13 cellular contexts compared by ENCODE assay signal in the genomic region with DNA sequence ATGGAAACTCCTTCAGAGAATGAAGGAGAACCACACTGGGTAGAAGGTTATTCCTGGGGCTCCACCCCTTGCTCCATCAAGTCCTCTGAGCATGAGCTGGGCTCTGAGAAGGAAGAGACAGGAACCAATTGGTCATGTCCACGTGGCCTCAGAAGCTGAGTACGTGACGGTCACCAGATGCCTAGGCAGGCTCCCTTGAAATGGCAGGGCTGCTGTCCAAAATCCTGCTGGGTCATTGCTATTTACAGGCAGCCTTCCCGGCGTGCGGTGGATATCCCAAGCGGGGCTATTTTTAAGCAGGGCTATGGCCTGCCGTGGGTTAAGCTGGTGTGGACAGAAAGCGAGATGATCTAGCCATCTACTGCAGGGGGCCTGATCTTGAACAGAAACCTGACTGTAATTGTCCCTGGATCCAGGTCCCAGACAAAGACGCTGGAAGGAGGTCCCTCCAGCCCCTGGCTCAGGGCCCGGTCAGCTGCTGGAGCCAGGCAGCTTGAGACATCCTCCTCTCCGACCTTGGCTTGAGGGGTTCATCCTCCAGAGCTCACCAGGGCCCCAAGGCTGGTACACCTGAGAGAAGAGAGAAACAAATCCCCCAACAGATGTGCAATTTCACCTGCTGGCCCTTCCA. TPM values are rescaled to one million over a fixed set of nuclear protein-coding genes. Genes with fewer than 3 reads are reported as not detected.
DNase-seq lines count a peak whose midpoint lies in the region; ATAC-seq, FAIRE-seq and TF ChIP-seq lines count a peak whose summit lies in the region.
"Had no signal": no experiment of that assay in that cellular context is flagged by ENCODE, and none has a peak within 500 bp of the region (broad histone marks: within the 10 kb centered on the region; RNA-seq: fewer than 3 reads in every experiment).

No MANE protein-coding gene starts in this region.

- H3K27ac ChIP-seq in heart right ventricle (peak overlapping the region; percentile 82 to 98 (median 94)), pancreas (peak overlapping the region in 3 of 4 donors; percentile 17 to 47 (median 39))

- no peak for DNase-seq in stimulated activated naive CD8-positive, alpha-beta T cell treated with anti-CD3 and anti-CD28 coated beads, Interleukin-15, amount 100 ng/mL, for 72 hours
- DNase-seq in stimulated activated naive CD8-positive, alpha-beta T cell treated with anti-CD3 and anti-CD28 coated beads, Interleukin-15, Interleukin-2, amounts not matched to agents 100 U/mL and 50 U/mL, for 24 hours = no peak
- DNase-seq in heart right ventricle = peak; percentile 76 to 90
- DNase-seq in pancreas = peak in 4 of 6 donors; percentile 9 to 43 (median 24)
- no peak for DNase-seq in OCI-M1 (lab: John Stamatoyannopoulos, UW)
- no peak for DNase-seq in GF-D8 (lab: John Stamatoyannopoulos, UW)
- DNase-seq in activated T-cell treated with anti-CD3 and anti-CD28 coated beads, Interleukin-2, amount 50 U/mL, for 1 hour = no peak
- DNase-seq in activated naive CD4-positive, alpha-beta T cell (lab: John Stamatoyannopoulos, UW) = no peak
- DNase-seq: activated naive CD4-positive, alpha-beta T cell treated with Interleukin-2 at 50 U/mL for 16 hours; NCI-H524 treated with DMSO at 0.1 percent for 48 hours had no signal

- TF ChIP-seq CTCF in heart right ventricle (IDR thresholded peaks at IDR 0.05) (no peak), pancreas (IDR thresholded peaks at IDR 0.05) (no peak)

- no peaks in the 10 kb centered on the region for H3K9me3 Mint-ChIP-seq in stimulated activated naive CD8-positive, alpha-beta T cell treated with anti-CD3 and anti-CD28 coated beads, Interleukin-15, amount 100 ng/mL, for 72 hours

- peak; percentile 5 for ATAC-seq in stimulated activated naive CD8-positive, alpha-beta T cell treated with anti-CD3 and anti-CD28 coated beads, Interleukin-15, amount 100 ng/mL, for 72 hours
- ATAC-seq in stimulated activated naive CD8-positive, alpha-beta T cell treated with anti-CD3 and anti-CD28 coated beads, Interleukin-15, Interleukin-2, amounts not matched to agents 100 U/mL and 50 U/mL, for 24 hours = no peak
- ATAC-seq in heart right ventricle (peak; percentile 56 to 81 (median 75)), pancreas (peak; percentile 26 to 53 (median 36))

- no peaks in the 10 kb centered on the region for H3K9me3 ChIP-seq in heart right ventricle
- H3K9me3 ChIP-seq in pancreas = no peaks in the 10 kb centered on the region

- H3K4me1 ChIP-seq in heart right ventricle (peaks cover 7 to 61% (median 29%) of the 10 kb centered on the region in 9 donors), pancreas (peaks cover 0 to 4% (median 0%) of the 10 kb centered on the region in 3 donors)

- no peak for FAIRE-seq in pancreas (lab: Jason Lieb, UNC)
- FAIRE-seq: A204.1, frontal cortex had no signal

- intact Hi-C loops in heart right ventricle (cut with DNase I) = loop anchor here in 1 of 10 donors (2.0 kb wide), 1 partner anchor 66 kb away; no protein-coding TSS in a partner anchor
- intact Hi-C loops in pancreas (cut with DNase I) = no loop called here

- 13 to 14% methylated on average over 12 of the region's 12 CpGs for WGBS in heart right ventricle, 2 donors
- WGBS in pancreas, 2 donors = 55 to 63% methylated on average over 12 of the region's 12 CpGs

- H3K27me3 ChIP-seq in heart right ventricle = no peaks in the 10 kb centered on the region
- no peaks in the 10 kb centered on the region for H3K27me3 ChIP-seq in pancreas

- H3K4me3 ChIP-seq in heart right ventricle = peak overlapping the region; percentile 16 to 66 (median 52)
- H3K4me3 ChIP-seq in pancreas = peak overlapping the region in 3 of 4 donors; percentile 7 to 39 (median 30)

- peaks cover 0 to 5% (median 0%) of the 10 kb centered on the region in 9 donors for H3K36me3 ChIP-seq in heart right ventricle
- H3K36me3 ChIP-seq in pancreas = no peaks in the 10 kb centered on the region

- H3K27me3 Mint-ChIP-seq in stimulated activated naive CD8-positive, alpha-beta T cell treated with anti-CD3 and anti-CD28 coated beads, Interleukin-15, amount 100 ng/mL, for 72 hours = no peaks in the 10 kb centered on the region

- H3K4me3 Mint-ChIP-seq in stimulated activated naive CD8-positive, alpha-beta T cell treated with anti-CD3 and anti-CD28 coated beads, Interleukin-15, amount 100 ng/mL, for 72 hours = peak overlapping the region in 1 of 2 donors; percentile 70

- H3K4me1 Mint-ChIP-seq in stimulated activated naive CD8-positive, alpha-beta T cell treated with anti-CD3 and anti-CD28 coated beads, Interleukin-15, amount 100 ng/mL, for 72 hours = peaks cover 33% of the 10 kb centered on the region

- H3K27ac Mint-ChIP-seq in stimulated activated naive CD8-positive, alpha-beta T cell treated with anti-CD3 and anti-CD28 coated beads, Interleukin-15, amount 100 ng/mL, for 72 hours = peak overlapping the region in 1 of 2 donors; percentile 34

RNA-seq across cellular contexts. Expression of a gene that starts 0.6 kb away (rescaled TPM):
- total RNA-seq in heart right ventricle = 1,000 to 10,000 TPM; 1,320 to 2,236 (median 1,671) TPM
- polyA plus RNA-seq in heart right ventricle = 1,000 to 10,000 TPM; 1,088 to 2,104 TPM
- total RNA-seq in pancreas = 1 to 10 TPM in 5 of 6 donors, under 1 TPM in 1; 0.82 to 3.1 (median 1.9) TPM
- 1 to 10 TPM; 1.8 to 3.2 TPM for polyA plus RNA-seq in pancreas
- total RNA-seq: osteocyte had no signal

Comparison
In these comparisons a context has a peak if more than half of its experiments do, and no peak if none do; other contexts are left out.
1. DNase-seq: peak in heart right ventricle (2 of 2) and pancreas (4 of 6); none in stimulated activated naive CD8-positive, alpha-beta T cell treated with anti-CD3 and anti-CD28 coated beads, Interleukin-15, amount 100 ng/mL, for 72 hours (0 of 2), stimulated activated naive CD8-positive, alpha-beta T cell treated with anti-CD3 and anti-CD28 coated beads, Interleukin-15, Interleukin-2, amounts not matched to agents 100 U/mL and 50 U/mL, for 24 hours (single experiment), OCI-M1 (single experiment), GF-D8 (single experiment), activated T-cell treated with anti-CD3 and anti-CD28 coated beads, Interleukin-2, amount 50 U/mL, for 1 hour (single experiment) and activated naive CD4-positive, alpha-beta T cell (0 of 4).
2. RNA of a gene that starts 0.6 kb away (total RNA-seq): 1,320 to 2,236 TPM in heart right ventricle; 0.82 to 3.1 TPM in pancreas; every median in the first group is over 100 times any median in the second.